In genomic region chr3:30321065-30321464, GRCh38 we compare ENCODE assay signal across 36 cellular contexts.
"Had no signal": no experiment of that assay in that cellular context is flagged by ENCODE, and none has a peak within 500 bp of the region (broad histone marks: within the 10 kb centered on the region; RNA-seq: fewer than 3 reads in every experiment).

No MANE protein-coding gene starts in this region.

- H3K36me3 ChIP-seq: adrenal gland, brain microvascular endothelial cell, breast epithelium had no signal

- H3K9me3 Mint-ChIP-seq: activated B cell treated with CpG ODN at 0.5 μM for 24 hours had no signal

- H3K4me1 ChIP-seq: breast epithelium had no signal

- H3K27me3 ChIP-seq: adrenal gland, body of pancreas, brain microvascular endothelial cell, breast epithelium had no signal

- ATAC-seq: activated CD8-positive, alpha-beta T cell treated with anti-CD3 and anti-CD28 coated beads for 36 hours; activated naive CD4-positive, alpha-beta T cell treated with anti-CD3 and anti-CD28 coated beads, Interleukin-2, amount 50 U/mL, for 72 hours; activated T-cell treated with anti-CD3 and anti-CD28 coated beads, Interleukin-2, amount 50 U/mL, for 4 hours; activated T-cell treated with anti-CD3 and anti-CD28 coated beads, Interleukin-2, amount 50 U/mL, for 72 hours; activated T-helper 17 cell treated with anti-CD3 and anti-CD28 coated beads, Interleukin-2, amount 50 U/mL, for 72 hours; body of pancreas had no signal

- H3K4me3 ChIP-seq: adrenal gland, body of pancreas, breast epithelium had no signal

- H3K4me3 Mint-ChIP-seq: activated B cell treated with CpG ODN at 0.5 μM for 24 hours; activated CD4-positive, alpha-beta memory T cell treated with anti-CD3 and anti-CD28 coated beads for 36 hours; activated CD4-positive, alpha-beta T cell treated with anti-CD3 and anti-CD28 coated beads, Interleukin-2, amount 10 ng/mL, durations not matched to agents 24 days and 14 days; activated CD8-positive, alpha-beta T cell treated with anti-CD3 and anti-CD28 coated beads for 36 hours; activated naive CD4-positive, alpha-beta T cell treated with anti-CD3 and anti-CD28 coated beads for 36 hours; activated naive CD8-positive, alpha-beta T cell treated with anti-CD3 and anti-CD28 coated beads for 36 hours; activated T-cell treated with anti-CD3 and anti-CD28 coated beads, Interleukin-2, amount 50 U/mL, for 4 hours; activated T-cell treated with anti-CD3 and anti-CD28 coated beads, Interleukin-2, amount 50 U/mL, for 72 hours; activated T-helper 1 cell treated with anti-CD3 and anti-CD28 coated beads, Interleukin-12 subunit alpha, Interleukin-12 subunit beta, Interleukin-2, Interleukin-4 antibody, amounts not matched to agents 30 ng/mL and 10 ng/mL and 1 ng/mL, durations not matched to agents 14 hours and 24 hours and 36 hours; activated T-helper 17 cell treated with anti-CD3 and anti-CD28 coated beads, Interleukin-2, amount 50 U/mL, for 72 hours; T-helper 1 cell treated with Interleukin-12 subunit alpha and Interleukin-12 subunit beta and Interleukin-4 antibody, amounts not matched to agents 30 μg/mL and 1 μg/mL, for 36 hours; T-helper 2 cell treated with Interferon-gamma antibody and Interleukin-4, amounts not matched to agents 5 μg/mL and 100 μg/mL, for 36 hours had no signal

- H3K27ac Mint-ChIP-seq: activated B cell treated with CpG ODN at 0.5 μM for 24 hours; activated CD4-positive, alpha-beta memory T cell treated with anti-CD3 and anti-CD28 coated beads for 36 hours; activated CD4-positive, alpha-beta T cell treated with anti-CD3 and anti-CD28 coated beads, Interleukin-2, amount 10 ng/mL, durations not matched to agents 24 days and 14 days; activated CD8-positive, alpha-beta T cell treated with anti-CD3 and anti-CD28 coated beads for 36 hours; activated naive CD4-positive, alpha-beta T cell treated with anti-CD3 and anti-CD28 coated beads for 36 hours; activated naive CD4-positive, alpha-beta T cell treated with anti-CD3 and anti-CD28 coated beads, Interleukin-2, amount 50 U/mL, for 72 hours; activated naive CD8-positive, alpha-beta T cell treated with anti-CD3 and anti-CD28 coated beads for 36 hours; activated T-cell treated with anti-CD3 and anti-CD28 coated beads, Interleukin-2, amount 50 U/mL, for 72 hours; activated T-helper 1 cell treated with anti-CD3 and anti-CD28 coated beads, Interleukin-12 subunit alpha, Interleukin-12 subunit beta, Interleukin-2, Interleukin-4 antibody, amounts not matched to agents 30 ng/mL and 10 ng/mL and 1 ng/mL, durations not matched to agents 14 hours and 24 hours and 36 hours; activated T-helper 17 cell treated with anti-CD3 and anti-CD28 coated beads, Interleukin-2, amount 50 U/mL, for 72 hours; T-helper 1 cell treated with Interleukin-12 subunit alpha and Interleukin-12 subunit beta and Interleukin-4 antibody, amounts not matched to agents 30 μg/mL and 1 μg/mL, for 36 hours; T-helper 2 cell treated with Interferon-gamma antibody and Interleukin-4, amounts not matched to agents 5 μg/mL and 100 μg/mL, for 36 hours had no signal

- H3K36me3 Mint-ChIP-seq: activated CD4-positive, alpha-beta memory T cell treated with anti-CD3 and anti-CD28 coated beads for 36 hours had no signal

- H3K9me3 ChIP-seq: adrenal gland, body of pancreas, breast epithelium had no signal

- H3K27me3 Mint-ChIP-seq: activated B cell treated with CpG ODN at 0.5 μM for 24 hours; activated CD4-positive, alpha-beta memory T cell treated with anti-CD3 and anti-CD28 coated beads for 36 hours; activated CD4-positive, alpha-beta T cell treated with anti-CD3 and anti-CD28 coated beads, Interleukin-2, amount 10 ng/mL, durations not matched to agents 24 days and 14 days; activated CD8-positive, alpha-beta T cell treated with anti-CD3 and anti-CD28 coated beads for 36 hours; activated naive CD8-positive, alpha-beta T cell treated with anti-CD3 and anti-CD28 coated beads for 36 hours; activated T-helper 17 cell treated with anti-CD3 and anti-CD28 coated beads, Interleukin-2, amount 50 U/mL, for 72 hours had no signal

- H3K27ac ChIP-seq: adrenal gland, body of pancreas, brain microvascular endothelial cell, breast epithelium, VCaP had no signal

- DNase-seq: activated B cell treated with CpG ODN at 0.5 μM for 24 hours; activated CD4-positive, alpha-beta memory T cell treated with anti-CD3 and anti-CD28 coated beads for 36 hours; activated CD4-positive, alpha-beta T cell treated with anti-CD3 and anti-CD28 coated beads for 4 hours; activated CD4-positive, alpha-beta T cell treated with anti-CD3 and anti-CD28 coated beads, Interleukin-2, amount 10 ng/mL, durations not matched to agents 24 days and 14 days; activated CD4-positive, alpha-beta T cell treated with anti-CD3 and anti-CD28 coated beads, Interleukin-2, amount 50 U/mL, for 1 hour; activated CD4-positive, alpha-beta T cell treated with anti-CD3 and anti-CD28 coated beads, Interleukin-2, amount 50 U/mL, for 4 hours; activated CD4-positive, CD25-positive, alpha-beta regulatory T cell treated with anti-CD3 and anti-CD28 coated beads, Interleukin-2, amount 50 U/mL, for 72 hours; activated CD8-positive, alpha-beta memory T cell treated with anti-CD3 and anti-CD28 coated beads, Interleukin-2, amount 50 U/mL, for 4 hours; activated CD8-positive, alpha-beta T cell treated with anti-CD3 and anti-CD28 coated beads for 36 hours; activated effector memory CD4-positive, alpha-beta T cell treated with anti-CD3 and anti-CD28 coated beads, Interleukin-2, amount 50 U/mL, for 16 hours; activated gamma-delta T cell treated with Interleukin-2 at 50 U/mL for 16 hours; activated naive CD4-positive, alpha-beta T cell; activated naive CD4-positive, alpha-beta T cell treated with anti-CD3 and anti-CD28 coated beads for 36 hours; activated naive CD4-positive, alpha-beta T cell treated with anti-CD3 and anti-CD28 coated beads, Interleukin-2, amount 50 U/mL, for 16 hours; activated naive CD8-positive, alpha-beta T cell treated with anti-CD3 and anti-CD28 coated beads for 36 hours; activated T-cell treated with anti-CD3 and anti-CD28 coated beads for 4 hours; activated T-cell treated with anti-CD3 and anti-CD28 coated beads, Interleukin-2, amount 50 U/mL, for 1 hour; activated T-cell treated with anti-CD3 and anti-CD28 coated beads, Interleukin-2, amount 50 U/mL, for 4 hours; activated T-cell treated with anti-CD3 and anti-CD28 coated beads, Interleukin-2, amount 50 U/mL, for 72 hours; adrenal gland; amniotic stem cell; aorta; body of pancreas; brain microvascular endothelial cell; central memory CD4-positive, alpha-beta T cell; SW 1271; T-helper 1 cell; T-helper 2 cell; T-helper 9 cell had no signal
